Comparison of ENCODE assay signal across 22 cellular contexts in genomic region chr17:71458322-71458721, GRCh38.
"Had no signal": no experiment of that assay in that cellular context is flagged by ENCODE, and none has a peak within 500 bp of the region (broad histone marks: within the 10 kb centered on the region; RNA-seq: fewer than 3 reads in every experiment).

No MANE protein-coding gene starts in this region.

- H3K9me3 ChIP-seq: stomach, transverse colon, uterus had no signal

- H3K4me1 Mint-ChIP-seq: activated naive CD8-positive, alpha-beta T cell treated with anti-CD3 and anti-CD28 coated beads for 36 hours; memory B cell; stimulated activated effector memory CD8-positive, alpha-beta T cell treated with anti-CD3 and anti-CD28 coated beads, Interleukin-12 subunit alpha, Interleukin-12 subunit beta, amount 100 ng/mL, for 72 hours had no signal

- H3K27ac ChIP-seq: parathyroid adenoma, stomach, transverse colon, uterus, VCaP had no signal

- ATAC-seq: left cardiac atrium; right cardiac atrium; stimulated activated effector memory CD8-positive, alpha-beta T cell treated with anti-CD3 and anti-CD28 coated beads, Interleukin-12 subunit alpha, Interleukin-12 subunit beta, amount 100 ng/mL, for 72 hours had no signal

- H3K27me3 Mint-ChIP-seq: memory B cell had no signal

- H3K36me3 Mint-ChIP-seq: activated naive CD8-positive, alpha-beta T cell treated with anti-CD3 and anti-CD28 coated beads for 36 hours; memory B cell; stimulated activated effector memory CD8-positive, alpha-beta T cell treated with anti-CD3 and anti-CD28 coated beads, Interleukin-12 subunit alpha, Interleukin-12 subunit beta, amount 100 ng/mL, for 72 hours had no signal

- H3K4me1 ChIP-seq: parathyroid adenoma, stomach, transverse colon, uterus had no signal

- H2AFZ ChIP-seq: parathyroid adenoma had no signal

- H3K36me3 ChIP-seq: stomach, transverse colon, uterus had no signal

- H3K27ac Mint-ChIP-seq: activated naive CD8-positive, alpha-beta T cell treated with anti-CD3 and anti-CD28 coated beads for 36 hours; endodermal cell; memory B cell; stimulated activated effector memory CD8-positive, alpha-beta T cell treated with anti-CD3 and anti-CD28 coated beads, Interleukin-12 subunit alpha, Interleukin-12 subunit beta, amount 100 ng/mL, for 72 hours had no signal

- H3K4me3 Mint-ChIP-seq: activated naive CD8-positive, alpha-beta T cell treated with anti-CD3 and anti-CD28 coated beads for 36 hours; endodermal cell; memory B cell; nephron progenitor cell; stimulated activated effector memory CD8-positive, alpha-beta T cell treated with anti-CD3 and anti-CD28 coated beads, Interleukin-12 subunit alpha, Interleukin-12 subunit beta, amount 100 ng/mL, for 72 hours had no signal

- H3K9ac ChIP-seq: parathyroid adenoma had no signal

- H3K4me3 ChIP-seq: stomach, transverse colon, uterus had no signal

- H3K27me3 ChIP-seq: stomach, transverse colon, uterus had no signal

- H3K9me3 Mint-ChIP-seq: endodermal cell had no signal

- H3K79me2 ChIP-seq: parathyroid adenoma had no signal

- DNase-seq: activated CD4-positive, CD25-positive, alpha-beta regulatory T cell treated with anti-CD3 and anti-CD28 coated beads, Interleukin-2, amount 50 U/mL, for 72 hours; activated gamma-delta T cell treated with Interleukin-2 at 50 U/mL for 16 hours; activated naive CD8-positive, alpha-beta T cell treated with anti-CD3 and anti-CD28 coated beads for 36 hours; activated T-cell treated with anti-CD3 and anti-CD28 coated beads, Interleukin-2, amount 50 U/mL, for 1 hour; cerebellar nuclear complex; cortex of kidney; endodermal cell; foreskin melanocyte; hippocampal formation; left cardiac atrium; nephron progenitor cell; nucleus accumbens; right cardiac atrium; stimulated activated CD4-positive, alpha-beta T cell treated with anti-CD3 and anti-CD28 coated beads, Interleukin-12 subunit alpha, Interleukin-12 subunit beta, amount 100 ng/mL, for 4 hours; stimulated activated CD4-positive, alpha-beta T cell treated with anti-CD3 and anti-CD28 coated beads, Interleukin-1b, Interleukin-23, amount 100 ng/mL, for 48 hours; stomach; transverse colon; uterus had no signal
